33 cellular contexts compared by ENCODE assay signal in genomic region chr10:116785867-116786266, GRCh38.
"Had no signal": no experiment of that assay in that cellular context is flagged by ENCODE, and none has a peak within 500 bp of the region (broad histone marks: within the 10 kb centered on the region; RNA-seq: fewer than 3 reads in every experiment).

No MANE protein-coding gene starts in this region.

- H3K4me1 ChIP-seq: Peyer's patch had no signal

- H3K9me3 ChIP-seq: MG63, Peyer's patch had no signal

- H3K27ac ChIP-seq: Peyer's patch, VCaP had no signal

- H3K27me3 ChIP-seq: MG63, Peyer's patch had no signal

- DNase-seq: activated B cell treated with CpG ODN at 0.5 μM for 24 hours; activated CD4-positive, alpha-beta memory T cell treated with anti-CD3 and anti-CD28 coated beads for 36 hours; activated CD4-positive, alpha-beta T cell treated with anti-CD3 and anti-CD28 coated beads for 4 hours; activated CD4-positive, alpha-beta T cell treated with anti-CD3 and anti-CD28 coated beads, Interleukin-2, amount 50 U/mL, for 1 hour; activated CD4-positive, CD25-positive, alpha-beta regulatory T cell treated with anti-CD3 and anti-CD28 coated beads, Interleukin-2, amount 50 U/mL, for 72 hours; activated CD8-positive, alpha-beta memory T cell treated with anti-CD3 and anti-CD28 coated beads, Interleukin-2, amount 50 U/mL, for 4 hours; activated effector memory CD4-positive, alpha-beta T cell treated with Interleukin-2 at 50 U/mL for 16 hours; activated naive CD4-positive, alpha-beta T cell treated with anti-CD3 and anti-CD28 coated beads, Interleukin-2, amount 10 ng/mL, durations not matched to agents 7 days and 5 days; activated naive CD8-positive, alpha-beta T cell treated with anti-CD3 and anti-CD28 coated beads, Interleukin-2, amount 50 U/mL, for 24 hours; activated T-cell treated with anti-CD3 and anti-CD28 coated beads for 4 hours; activated T-cell treated with anti-CD3 and anti-CD28 coated beads, Interleukin-2, amount 50 U/mL, for 48 hours; anterior cingulate cortex; Kasumi-1; KG1; MG63; NCI-H1048; NCI-H1105 treated with DMSO at 0.1 percent for 48 hours; NCI-H1436; NCI-H1694; NCI-H1930; NCI-H2081 treated with DMSO at 0.1 percent for 48 hours; NCI-H345; NCI-H524 treated with DMSO at 0.1 percent for 48 hours; NK-92 treated with Interleukin-12 subunit alpha and Interleukin-12 subunit beta, amount 100 ng/mL, for 24 hours; PC-3; Peyer's patch; RPMI8226; SIG-M5; SW 1271; T-helper 1 cell; T-helper 2 cell; T-helper 9 cell had no signal

- H3K4me3 ChIP-seq: MG63, Peyer's patch had no signal

- H3K36me3 ChIP-seq: MG63, Peyer's patch had no signal
